Comparison of ENCODE assay signal across 20 cellular contexts in the genomic region with DNA sequence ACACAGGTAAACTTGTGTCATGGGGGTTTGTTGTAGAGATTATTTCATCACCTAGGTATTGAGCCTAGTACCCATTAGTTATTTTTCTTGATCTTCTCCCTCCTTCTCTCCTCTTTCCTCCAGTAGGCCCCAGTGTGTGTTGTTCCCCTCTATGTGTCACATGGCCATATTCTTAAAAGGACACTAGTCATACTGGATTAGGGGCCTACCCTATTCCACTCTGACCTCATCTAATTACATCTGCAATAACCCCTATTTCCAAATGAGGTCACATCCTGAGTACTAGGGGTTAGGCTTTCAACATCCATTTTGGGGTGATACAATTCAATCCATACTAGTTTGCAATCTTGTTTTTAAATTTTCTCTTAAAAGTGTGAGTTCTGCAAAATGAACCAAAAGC.
A peak's percentile ranks its signal among the peaks of the same experiment; 100 is the strongest.
DNase-seq lines count a peak whose midpoint lies in the region; ATAC-seq and TF ChIP-seq lines count a peak whose summit lies in the region.
"Had no signal": no experiment of that assay in that cellular context is flagged by ENCODE, and none has a peak within 500 bp of the region (broad histone marks: within the 10 kb centered on the region; RNA-seq: fewer than 3 reads in every experiment).

No MANE protein-coding gene starts in this region.

- H3K4me3 Mint-ChIP-seq in activated CD4-positive, alpha-beta T cell treated with anti-CD3 and anti-CD28 coated beads for 36 hours = no peak overlapping the region
- no peak overlapping the region for H3K4me3 Mint-ChIP-seq in activated CD4-positive, alpha-beta T cell treated with anti-CD3 and anti-CD28 coated beads, Interleukin-2, amount 10 ng/mL, durations not matched to agents 24 days and 14 days
- H3K4me3 Mint-ChIP-seq in stimulated activated naive CD8-positive, alpha-beta T cell treated with anti-CD3 and anti-CD28 coated beads, Interleukin-15, amount 100 ng/mL, for 72 hours = no peak overlapping the region
- no peak overlapping the region for H3K4me3 Mint-ChIP-seq in neural crest cell
- H3K4me3 Mint-ChIP-seq: B cell; CD4-positive, CD25-positive, alpha-beta regulatory T cell; CD8-positive, alpha-beta T cell; GM23338; H9 had no signal

- peaks cover 4% of the 10 kb centered on the region for H3K27me3 Mint-ChIP-seq in activated CD4-positive, alpha-beta T cell treated with anti-CD3 and anti-CD28 coated beads for 36 hours
- H3K27me3 Mint-ChIP-seq in activated CD4-positive, alpha-beta T cell treated with anti-CD3 and anti-CD28 coated beads, Interleukin-2, amount 10 ng/mL, durations not matched to agents 24 days and 14 days = no peaks in the 10 kb centered on the region
- H3K27me3 Mint-ChIP-seq in stimulated activated naive CD8-positive, alpha-beta T cell treated with anti-CD3 and anti-CD28 coated beads, Interleukin-15, amount 100 ng/mL, for 72 hours = no peaks in the 10 kb centered on the region
- no peaks in the 10 kb centered on the region for H3K27me3 Mint-ChIP-seq in neural crest cell (ENCODE audit: low read depth)

- no peak for DNase-seq in activated CD4-positive, alpha-beta T cell treated with anti-CD3 and anti-CD28 coated beads for 36 hours
- DNase-seq in activated CD4-positive, alpha-beta T cell treated with anti-CD3 and anti-CD28 coated beads, Interleukin-2, amount 10 ng/mL, durations not matched to agents 24 days and 14 days = no peak
- DNase-seq in stimulated activated naive CD8-positive, alpha-beta T cell treated with anti-CD3 and anti-CD28 coated beads, Interleukin-15, amount 100 ng/mL, for 72 hours = no peak
- no peak for DNase-seq in stimulated activated naive CD8-positive, alpha-beta T cell treated with anti-CD3 and anti-CD28 coated beads, Interleukin-15, Interleukin-2, amounts not matched to agents 100 U/mL and 50 U/mL, for 24 hours
- DNase-seq in neural crest cell (ENCODE audit: low read depth, low spot score) (no peak), NCI-H69 (lab: John Stamatoyannopoulos, UW) (no peak), DMS53 (lab: John Stamatoyannopoulos, UW) (no peak)
- DNase-seq: Caco-2; CD4-positive, CD25-positive, alpha-beta regulatory T cell; CD8-positive, alpha-beta T cell; DMS153; DMS79; EL; GDM1; H9 had no signal

- no peaks in the 10 kb centered on the region for H3K4me1 Mint-ChIP-seq in activated CD4-positive, alpha-beta T cell treated with anti-CD3 and anti-CD28 coated beads for 36 hours
- no peaks in the 10 kb centered on the region for H3K4me1 Mint-ChIP-seq in activated CD4-positive, alpha-beta T cell treated with anti-CD3 and anti-CD28 coated beads, Interleukin-2, amount 10 ng/mL, durations not matched to agents 24 days and 14 days
- no peaks in the 10 kb centered on the region for H3K4me1 Mint-ChIP-seq in stimulated activated naive CD8-positive, alpha-beta T cell treated with anti-CD3 and anti-CD28 coated beads, Interleukin-15, amount 100 ng/mL, for 72 hours
- H3K4me1 Mint-ChIP-seq in neural crest cell = no peaks in the 10 kb centered on the region
- H3K4me1 Mint-ChIP-seq: B cell; CD4-positive, CD25-positive, alpha-beta regulatory T cell; GM23338; H9 had no signal

- H3K9me3 Mint-ChIP-seq in activated CD4-positive, alpha-beta T cell treated with anti-CD3 and anti-CD28 coated beads for 36 hours (ENCODE audit: low read depth) = no peaks in the 10 kb centered on the region
- H3K9me3 Mint-ChIP-seq in activated CD4-positive, alpha-beta T cell treated with anti-CD3 and anti-CD28 coated beads, Interleukin-2, amount 10 ng/mL, durations not matched to agents 24 days and 14 days = peaks cover 8% of the 10 kb centered on the region
- peaks cover 0 to 12% of the 10 kb centered on the region in 2 donors for H3K9me3 Mint-ChIP-seq in stimulated activated naive CD8-positive, alpha-beta T cell treated with anti-CD3 and anti-CD28 coated beads, Interleukin-15, amount 100 ng/mL, for 72 hours
- no peaks in the 10 kb centered on the region for H3K9me3 Mint-ChIP-seq in neural crest cell
- H3K9me3 Mint-ChIP-seq: CD8-positive, alpha-beta T cell had no signal

- intact Hi-C loops in activated CD4-positive, alpha-beta T cell treated with anti-CD3 and anti-CD28 coated beads for 36 hours (cut with DNase I, micrococcal nuclease) = no loop called here
- intact Hi-C loops in activated CD4-positive, alpha-beta T cell treated with anti-CD3 and anti-CD28 coated beads, Interleukin-2, amount 10 ng/mL, durations not matched to agents 24 days and 14 days (cut with micrococcal nuclease) = no loop called here

- POLR2A ChIA-PET in activated CD4-positive, alpha-beta T cell treated with anti-CD3 and anti-CD28 coated beads for 36 hours (lab: Charles Lee) = no interaction called here

- CTCF ChIA-PET in activated CD4-positive, alpha-beta T cell treated with anti-CD3 and anti-CD28 coated beads for 36 hours (lab: Charles Lee) = interaction anchor here (0.8 kb wide), 1 partner anchor 17 kb away, joined by 3 read pairs; no protein-coding TSS in a partner anchor

- no peaks in the 10 kb centered on the region for H3K36me3 Mint-ChIP-seq in activated CD4-positive, alpha-beta T cell treated with anti-CD3 and anti-CD28 coated beads for 36 hours (ENCODE audit: low read depth)
- no peaks in the 10 kb centered on the region for H3K36me3 Mint-ChIP-seq in activated CD4-positive, alpha-beta T cell treated with anti-CD3 and anti-CD28 coated beads, Interleukin-2, amount 10 ng/mL, durations not matched to agents 24 days and 14 days (ENCODE audit: low read depth)
- no peaks in the 10 kb centered on the region for H3K36me3 Mint-ChIP-seq in neural crest cell (ENCODE audit: low read depth)
- H3K36me3 Mint-ChIP-seq: CD4-positive, CD25-positive, alpha-beta regulatory T cell; CD8-positive, alpha-beta T cell had no signal

- no peak for TF ChIP-seq CTCF in neural crest cell (conservative IDR thresholded peaks at IDR 0.05)

- ATAC-seq in activated CD4-positive, alpha-beta T cell treated with anti-CD3 and anti-CD28 coated beads for 36 hours = peak; percentile 61
- ATAC-seq in stimulated activated naive CD8-positive, alpha-beta T cell treated with anti-CD3 and anti-CD28 coated beads, Interleukin-15, amount 100 ng/mL, for 72 hours = peak; percentile 71
- no peak for ATAC-seq in stimulated activated naive CD8-positive, alpha-beta T cell treated with anti-CD3 and anti-CD28 coated beads, Interleukin-15, Interleukin-2, amounts not matched to agents 100 U/mL and 50 U/mL, for 24 hours
- no peak for ATAC-seq in GM21526 (IDR thresholded peaks at IDR 0.05; ENCODE audit: low FRiP score, unreplicated experiment)
- ATAC-seq: CD8-positive, alpha-beta T cell; GM12878; GM23338; HCT116 had no signal

- H3K27ac Mint-ChIP-seq in activated CD4-positive, alpha-beta T cell treated with anti-CD3 and anti-CD28 coated beads for 36 hours = no peak overlapping the region
- H3K27ac Mint-ChIP-seq in activated CD4-positive, alpha-beta T cell treated with anti-CD3 and anti-CD28 coated beads, Interleukin-2, amount 10 ng/mL, durations not matched to agents 24 days and 14 days = no peak overlapping the region
- peak overlapping the region in 1 of 2 donors; percentile 7 for H3K27ac Mint-ChIP-seq in stimulated activated naive CD8-positive, alpha-beta T cell treated with anti-CD3 and anti-CD28 coated beads, Interleukin-15, amount 100 ng/mL, for 72 hours
- H3K27ac Mint-ChIP-seq in neural crest cell (ENCODE audit: unreplicated experiment) = peak overlapping the region; percentile 65
- H3K27ac Mint-ChIP-seq: B cell; CD4-positive, CD25-positive, alpha-beta regulatory T cell; CD8-positive, alpha-beta T cell; GM23338; H9 had no signal

Comparison
In these comparisons a context has a peak if more than half of its experiments do, and no peak if none do; other contexts are left out.
1. ATAC-seq: peak in activated CD4-positive, alpha-beta T cell treated with anti-CD3 and anti-CD28 coated beads for 36 hours (single experiment) and stimulated activated naive CD8-positive, alpha-beta T cell treated with anti-CD3 and anti-CD28 coated beads, Interleukin-15, amount 100 ng/mL, for 72 hours (single experiment); none in stimulated activated naive CD8-positive, alpha-beta T cell treated with anti-CD3 and anti-CD28 coated beads, Interleukin-15, Interleukin-2, amounts not matched to agents 100 U/mL and 50 U/mL, for 24 hours (single experiment) and GM21526 (single experiment).